8 cellular contexts compared by ENCODE assay signal in the genomic region with DNA sequence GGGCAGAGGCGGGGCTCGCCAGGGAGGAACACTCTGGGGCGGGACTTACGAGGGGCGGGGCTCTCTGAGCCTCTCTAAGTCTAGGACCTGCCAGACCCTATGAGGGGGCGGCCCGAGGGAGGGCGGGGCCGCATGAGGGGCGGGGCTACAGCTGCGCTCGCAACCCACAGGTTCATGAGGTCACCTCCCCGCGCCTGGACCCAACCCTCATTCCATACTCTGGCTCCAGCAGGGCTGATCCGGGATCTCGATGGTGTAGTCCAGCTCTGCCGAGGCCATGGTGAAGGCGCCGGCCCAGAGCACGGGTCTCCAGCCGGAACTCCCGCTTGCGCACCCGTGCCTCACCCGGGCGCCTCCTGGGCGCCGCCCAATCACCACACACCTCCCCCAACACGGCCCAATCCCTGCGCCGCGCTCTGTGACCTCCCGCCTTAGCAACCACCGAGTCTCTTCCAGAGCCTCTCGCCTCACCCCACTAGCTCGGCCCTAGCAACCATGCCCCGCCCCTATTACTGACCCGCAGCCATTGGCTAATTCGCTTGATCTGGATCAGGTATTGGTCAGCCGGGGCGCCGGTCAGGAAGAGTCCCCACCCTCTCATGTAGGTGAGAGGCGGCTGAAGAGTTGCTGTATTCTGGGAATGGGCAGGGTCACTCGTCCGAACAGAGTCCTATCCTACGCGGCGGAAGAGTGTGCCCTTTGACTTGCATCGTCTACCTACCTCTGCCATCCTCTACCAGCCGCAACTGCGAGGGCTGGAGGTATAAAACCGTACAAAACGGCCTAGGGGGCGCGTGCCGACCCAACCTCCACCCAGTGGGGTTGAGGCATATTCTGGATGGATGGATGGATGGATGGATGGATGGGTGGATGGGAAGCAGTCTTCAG. TPM values are rescaled to one million over a fixed set of nuclear protein-coding genes. Genes with fewer than 3 reads are reported as not detected.
DNase-seq lines count a peak whose midpoint lies in the region; ATAC-seq and TF ChIP-seq lines count a peak whose summit lies in the region.

A gene (plus strand): TSS at position 602 of the 888 bp plus-strand sequence. CDS start 14,984 bp downstream, outside the sequence.
A gene (minus strand): TSS at position 369 of the 888 bp plus-strand sequence. CDS start 90 bp downstream, at position 279.

- peak in 1 of 6 experiments; percentile 1 for TF ChIP-seq CTCF in esophagus squamous epithelium (IDR thresholded peaks at IDR 0.05)

- intact Hi-C loops in esophagus squamous epithelium (cut with DNase I): no loop called here

- H3K36me3 ChIP-seq in esophagus squamous epithelium: no peaks in the 10 kb centered on the region

- peak in 3 of 4 donors; percentile 38 to 61 (median 53) for TF ChIP-seq POLR2A in esophagus squamous epithelium (IDR thresholded peaks at IDR 0.05)

- peak within 1 kb of the TSS; percentile 95 to 98 (median 98) for H3K27ac ChIP-seq in esophagus squamous epithelium

- H3K9me3 ChIP-seq in esophagus squamous epithelium: no peaks in the 10 kb centered on the region

- WGBS in esophagus squamous epithelium, 2 donors: 1 to 2% methylated on average over 18 to 32 of the region's 56 CpGs

- no peaks in the 10 kb centered on the region for H3K27me3 ChIP-seq in esophagus squamous epithelium

- DNase-seq in DMS79 treated with DMSO at 0.1 percent for 48 hours (lab: John Stamatoyannopoulos, UW): peak; percentile 100
- peak; percentile 52 for DNase-seq in KG1 (lab: John Stamatoyannopoulos, UW)
- peak; percentile 92 for DNase-seq in activated T-helper 1 cell treated with Interleukin-2 at 50 U/mL for 16 hours (ENCODE audit: low read depth)
- DNase-seq in esophagus squamous epithelium (lab: John Stamatoyannopoulos, UW): peak; percentile 98
- peak; percentile 99 for DNase-seq in myocyte (ENCODE audit: low read depth)
- peak; percentile 93 to 94 for DNase-seq in stimulated activated CD8-positive, alpha-beta memory T cell treated with anti-CD3 and anti-CD28 coated beads, Interleukin-7, amount 100 ng/mL, for 4 hours (ENCODE audit: low read depth in 2 of 2)

- peaks cover 14 to 57% (median 25%) of the 10 kb centered on the region in 3 donors for H3K4me1 ChIP-seq in esophagus squamous epithelium

- peak within 1 kb of the TSS; percentile 63 to 92 (median 78) for H3K4me3 ChIP-seq in esophagus squamous epithelium

- peak; percentile 80 for ATAC-seq in GM21737 (IDR thresholded peaks at IDR 0.05; ENCODE audit: unreplicated experiment)

TF ChIP-seq in PFSK-1, 5 proteins besides CTCF, POLR2A, EP300 and RAD21:
- TF ChIP-seq, protein P1, sequence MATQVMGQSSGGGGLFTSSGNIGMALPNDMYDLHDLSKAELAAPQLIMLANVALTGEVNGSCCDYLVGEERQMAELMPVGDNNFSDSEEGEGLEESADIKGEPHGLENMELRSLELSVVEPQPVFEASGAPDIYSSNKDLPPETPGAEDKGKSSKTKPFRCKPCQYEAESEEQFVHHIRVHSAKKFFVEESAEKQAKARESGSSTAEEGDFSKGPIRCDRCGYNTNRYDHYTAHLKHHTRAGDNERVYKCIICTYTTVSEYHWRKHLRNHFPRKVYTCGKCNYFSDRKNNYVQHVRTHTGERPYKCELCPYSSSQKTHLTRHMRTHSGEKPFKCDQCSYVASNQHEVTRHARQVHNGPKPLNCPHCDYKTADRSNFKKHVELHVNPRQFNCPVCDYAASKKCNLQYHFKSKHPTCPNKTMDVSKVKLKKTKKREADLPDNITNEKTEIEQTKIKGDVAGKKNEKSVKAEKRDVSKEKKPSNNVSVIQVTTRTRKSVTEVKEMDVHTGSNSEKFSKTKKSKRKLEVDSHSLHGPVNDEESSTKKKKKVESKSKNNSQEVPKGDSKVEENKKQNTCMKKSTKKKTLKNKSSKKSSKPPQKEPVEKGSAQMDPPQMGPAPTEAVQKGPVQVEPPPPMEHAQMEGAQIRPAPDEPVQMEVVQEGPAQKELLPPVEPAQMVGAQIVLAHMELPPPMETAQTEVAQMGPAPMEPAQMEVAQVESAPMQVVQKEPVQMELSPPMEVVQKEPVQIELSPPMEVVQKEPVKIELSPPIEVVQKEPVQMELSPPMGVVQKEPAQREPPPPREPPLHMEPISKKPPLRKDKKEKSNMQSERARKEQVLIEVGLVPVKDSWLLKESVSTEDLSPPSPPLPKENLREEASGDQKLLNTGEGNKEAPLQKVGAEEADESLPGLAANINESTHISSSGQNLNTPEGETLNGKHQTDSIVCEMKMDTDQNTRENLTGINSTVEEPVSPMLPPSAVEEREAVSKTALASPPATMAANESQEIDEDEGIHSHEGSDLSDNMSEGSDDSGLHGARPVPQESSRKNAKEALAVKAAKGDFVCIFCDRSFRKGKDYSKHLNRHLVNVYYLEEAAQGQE (IDR thresholded peaks at IDR 0.05; ENCODE audit: insufficient read depth in 1 of 2, low read depth in 2 of 2, low read length in 2 of 2): no peak
- TF ChIP-seq POLR2AphosphoS5 (IDR thresholded peaks at IDR 0.05; ENCODE audit: low read depth, low read length) (peak; percentile 69), FOXP2 (optimal IDR thresholded peaks at IDR 0.05; ENCODE audit: borderline replicate concordance, extremely low read depth, extremely low read length, insufficient read depth) (peak; percentile 59)

RNA-seq across cellular contexts. Expression of the first gene that starts in this region (rescaled TPM):
- polyA plus RNA-seq in PFSK-1 (2012; ENCODE audit: insufficient read length, low read depth): 2.5 TPM
- total RNA-seq in esophagus squamous epithelium (1 to 10 TPM in 1 of 4 donors, not detected in 3; 1.3 TPM), myocyte (7.0 and 13.9 TPM in 2 replicates)
- polyA plus RNA-seq in myocyte (2012): 0.78 TPM

RNA-seq across cellular contexts. Expression of the second gene that starts in this region (rescaled TPM):
- polyA plus RNA-seq in PFSK-1 (2012; ENCODE audit: insufficient read length, low read depth): 20.2 TPM
- total RNA-seq in esophagus squamous epithelium: 1 to 10 TPM; 3.2 to 5.8 (median 4.0) TPM
- total RNA-seq in myocyte: 20.8 and 25.5 TPM in 2 replicates
- 13.6 TPM for polyA plus RNA-seq in myocyte (2012)

Comparison
In these comparisons a context has a peak if more than half of its experiments do, and no peak if none do; other contexts are left out.
1. Peak in every context shown above with its lines: DNase-seq, ATAC-seq, H3K4me3 ChIP-seq and H3K27ac ChIP-seq.